ENCODE assay signal across 1 cellular context in the genomic region with DNA sequence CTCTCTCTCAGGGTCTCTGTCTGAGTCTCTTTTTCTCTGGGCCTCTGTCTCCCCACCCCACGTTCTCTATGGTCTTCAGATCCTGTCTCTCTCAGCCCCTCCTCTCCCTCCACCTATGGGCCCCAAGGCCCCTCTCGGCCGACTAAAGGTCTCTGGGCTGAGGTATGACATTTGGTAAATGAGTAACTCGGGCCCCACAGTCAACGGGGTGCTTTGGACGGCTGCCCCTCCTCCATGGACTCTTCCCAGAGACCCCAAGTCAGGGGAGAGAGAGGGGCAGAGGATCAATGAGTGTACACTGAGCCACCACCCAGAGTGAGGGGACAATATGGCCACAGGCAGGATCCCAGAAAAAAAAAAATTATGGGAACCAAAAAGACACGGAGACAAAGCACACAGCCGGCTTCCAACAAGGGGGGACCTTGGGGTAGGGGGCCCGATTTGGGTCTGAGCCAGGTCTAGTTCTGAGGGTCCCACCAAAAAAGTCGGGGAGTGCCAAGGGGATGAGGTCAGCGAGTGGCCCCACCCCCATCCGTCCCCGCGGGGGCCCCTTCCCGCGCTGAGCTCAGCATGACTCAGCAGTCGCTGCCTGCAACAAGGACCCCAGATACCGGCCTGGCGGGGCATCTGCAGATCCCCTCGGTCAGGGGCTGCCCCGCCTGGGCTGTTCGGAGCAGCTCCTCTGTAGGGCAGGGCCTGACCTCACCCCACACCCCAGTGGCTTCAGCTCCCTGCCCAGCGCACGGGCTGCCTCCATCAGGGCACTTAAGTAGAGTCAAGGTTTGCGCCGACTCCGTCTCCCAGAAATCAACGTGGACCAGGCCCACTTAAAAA.
TF ChIP-seq lines count a peak whose summit lies in the region.

No MANE protein-coding gene starts in this region.

TF ChIP-seq in HepG2, 621 proteins besides CTCF, POLR2A, EP300 and RAD21 (continued from another document):
- TF ChIP-seq PTBP1 (IDR thresholded peaks at IDR 0.05; ENCODE audit: low read depth, low read length, poor library complexity, severe bottlenecking) (no peak), HNRNPLL (IDR thresholded peaks at IDR 0.05; ENCODE audit: low read depth, low read length, poor library complexity, severe bottlenecking) (peak; percentile 79), HNF4A (CRISPR knock-in tag; IDR thresholded peaks at IDR 0.05) (peak; percentile 85), RNF219 (CRISPR knock-in tag; IDR thresholded peaks at IDR 0.05) (no peak; the same call in 1 of the 2 replicates), ZNF431 (CRISPR knock-in tag; IDR thresholded peaks at IDR 0.05; ENCODE audit: borderline replicate concordance, low read depth) (no peak), DR1 (CRISPR knock-in tag; IDR thresholded peaks at IDR 0.05) (peak; percentile 45; the same call in 1 of the 2 replicates), ZNF7 (CRISPR knock-in tag; IDR thresholded peaks at IDR 0.05) (no peak), TBP (CRISPR knock-in tag; IDR thresholded peaks at IDR 0.05) (no peak), GABPA (IDR thresholded peaks at IDR 0.05; ENCODE audit: low read depth, low read length) (no peak), GABPA (CRISPR knock-in tag; IDR thresholded peaks at IDR 0.05; ENCODE audit: low read depth) (no peak; the same call in 1 of the 2 replicates), KLF12 (CRISPR knock-in tag; IDR thresholded peaks at IDR 0.05; ENCODE audit: borderline replicate concordance) (no peak)
- TF ChIP-seq, protein P1, sequence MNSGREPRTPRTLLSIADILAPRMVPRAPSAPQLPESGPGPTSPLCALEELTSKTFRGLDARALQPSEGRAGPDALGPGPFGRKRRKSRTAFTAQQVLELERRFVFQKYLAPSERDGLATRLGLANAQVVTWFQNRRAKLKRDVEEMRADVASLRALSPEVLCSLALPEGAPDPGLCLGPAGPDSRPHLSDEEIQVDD (CRISPR knock-in tag; IDR thresholded peaks at IDR 0.05; ENCODE audit: borderline replicate concordance) = no peak
